8 cellular contexts compared by ENCODE assay signal in genomic region chr11:86138958-86139357, GRCh38.
DNase-seq lines count a peak whose midpoint lies in the region; ATAC-seq and TF ChIP-seq lines count a peak whose summit lies in the region.

No MANE protein-coding gene starts in this region.

- no peak for TF ChIP-seq CTCF in upper lobe of left lung (IDR thresholded peaks at IDR 0.05)

- no peak overlapping the region for H3K4me3 ChIP-seq in upper lobe of left lung

- ATAC-seq in GM19438 (IDR thresholded peaks at IDR 0.05; ENCODE audit: low read depth, unreplicated experiment) (peak; percentile 53), HG03442 (IDR thresholded peaks at IDR 0.05; ENCODE audit: unreplicated experiment) (peak; percentile 84), upper lobe of left lung (ENCODE audit: low FRiP score in 2 of 2) (peak in 1 of 2 donors; percentile 57)

- DNase-seq in ELR (ENCODE audit: low read depth) (peak; percentile 69), upper lobe of left lung (peak in 1 of 2 donors; percentile 50), iPS-NIHi7 (ENCODE audit: extremely low spot score) (no peak), DMS79 (lab: John Stamatoyannopoulos, UW) (no peak)
- peak; percentile 37 for DNase-seq in activated T-helper 1 cell treated with anti-CD3 and anti-CD28 coated beads, Interleukin-12 subunit alpha, Interleukin-12 subunit beta, Interleukin-2, Interleukin-4 antibody, amounts not matched to agents 30 ng/mL and 10 ng/mL and 1 ng/mL, durations not matched to agents 14 hours and 24 hours and 36 hours (ENCODE audit: low spot score)
- DNase-seq in stimulated activated CD4-positive, alpha-beta T cell treated with anti-CD3 and anti-CD28 coated beads, Interleukin-4, amount 100 ng/mL, for 1 hour: no peak

- peak in 1 of 4 donors; percentile 28 for TF ChIP-seq POLR2A in upper lobe of left lung (IDR thresholded peaks at IDR 0.05)

- H3K27me3 Mint-ChIP-seq in activated T-helper 1 cell treated with anti-CD3 and anti-CD28 coated beads, Interleukin-12 subunit alpha, Interleukin-12 subunit beta, Interleukin-2, Interleukin-4 antibody, amounts not matched to agents 30 ng/mL and 10 ng/mL and 1 ng/mL, durations not matched to agents 14 hours and 24 hours and 36 hours (ENCODE audit: insufficient read depth): no peaks in the 10 kb centered on the region

- H3K27ac ChIP-seq in upper lobe of left lung: peak overlapping the region; percentile 54 to 81 (median 60)

- intact Hi-C loops in activated T-helper 1 cell treated with anti-CD3 and anti-CD28 coated beads, Interleukin-12 subunit alpha, Interleukin-12 subunit beta, Interleukin-2, Interleukin-4 antibody, amounts not matched to agents 30 ng/mL and 10 ng/mL and 1 ng/mL, durations not matched to agents 14 hours and 24 hours and 36 hours (cut with micrococcal nuclease): loop anchor here (1.0 to 2.0 kb wide), 6 partner anchors 15 to 148 kb away; partner anchors contain the start of gene PICALM

- peaks cover 2 to 25% (median 22%) of the 10 kb centered on the region in 4 donors for H3K4me1 ChIP-seq in upper lobe of left lung

- 64 to 69% methylated on average over 4 of the region's 4 CpGs for WGBS in upper lobe of left lung, 2 donors

- H3K4me1 Mint-ChIP-seq in activated T-helper 1 cell treated with anti-CD3 and anti-CD28 coated beads, Interleukin-12 subunit alpha, Interleukin-12 subunit beta, Interleukin-2, Interleukin-4 antibody, amounts not matched to agents 30 ng/mL and 10 ng/mL and 1 ng/mL, durations not matched to agents 14 hours and 24 hours and 36 hours (ENCODE audit: low read depth): peaks cover 75% of the 10 kb centered on the region

- H3K9me3 ChIP-seq in upper lobe of left lung: no peaks in the 10 kb centered on the region

- no peak for TF ChIP-seq EP300 in upper lobe of left lung (IDR thresholded peaks at IDR 0.05)

- no peaks in the 10 kb centered on the region for H3K27me3 ChIP-seq in upper lobe of left lung

- H3K9me3 Mint-ChIP-seq in activated T-helper 1 cell treated with anti-CD3 and anti-CD28 coated beads, Interleukin-12 subunit alpha, Interleukin-12 subunit beta, Interleukin-2, Interleukin-4 antibody, amounts not matched to agents 30 ng/mL and 10 ng/mL and 1 ng/mL, durations not matched to agents 14 hours and 24 hours and 36 hours: no peaks in the 10 kb centered on the region

- H3K36me3 Mint-ChIP-seq in activated T-helper 1 cell treated with anti-CD3 and anti-CD28 coated beads, Interleukin-12 subunit alpha, Interleukin-12 subunit beta, Interleukin-2, Interleukin-4 antibody, amounts not matched to agents 30 ng/mL and 10 ng/mL and 1 ng/mL, durations not matched to agents 14 hours and 24 hours and 36 hours (ENCODE audit: low read depth): peaks cover 8% of the 10 kb centered on the region

- peak overlapping the region; percentile 57 for H3K4me3 Mint-ChIP-seq in activated T-helper 1 cell treated with anti-CD3 and anti-CD28 coated beads, Interleukin-12 subunit alpha, Interleukin-12 subunit beta, Interleukin-2, Interleukin-4 antibody, amounts not matched to agents 30 ng/mL and 10 ng/mL and 1 ng/mL, durations not matched to agents 14 hours and 24 hours and 36 hours

- peak overlapping the region; percentile 81 for H3K27ac Mint-ChIP-seq in activated T-helper 1 cell treated with anti-CD3 and anti-CD28 coated beads, Interleukin-12 subunit alpha, Interleukin-12 subunit beta, Interleukin-2, Interleukin-4 antibody, amounts not matched to agents 30 ng/mL and 10 ng/mL and 1 ng/mL, durations not matched to agents 14 hours and 24 hours and 36 hours

- H3K36me3 ChIP-seq in upper lobe of left lung: no peaks in the 10 kb centered on the region

Comparison
In these comparisons a context has a peak if more than half of its experiments do, and no peak if none do; other contexts are left out.
1. DNase-seq: peak in ELR (single experiment) and activated T-helper 1 cell treated with anti-CD3 and anti-CD28 coated beads, Interleukin-12 subunit alpha, Interleukin-12 subunit beta, Interleukin-2, Interleukin-4 antibody, amounts not matched to agents 30 ng/mL and 10 ng/mL and 1 ng/mL, durations not matched to agents 14 hours and 24 hours and 36 hours (single experiment); none in iPS-NIHi7 (single experiment), stimulated activated CD4-positive, alpha-beta T cell treated with anti-CD3 and anti-CD28 coated beads, Interleukin-4, amount 100 ng/mL, for 1 hour (single experiment) and DMS79 (single experiment).